ENCODE assay signal across 13 cellular contexts in genomic region chr21:29082416-29082815, GRCh38. TPM values are rescaled to one million over a fixed set of nuclear protein-coding genes. Genes with fewer than 3 reads are reported as not detected.
A peak's percentile ranks its signal among the peaks of the same experiment; 100 is the strongest.
DNase-seq lines count a peak whose midpoint lies in the region; ATAC-seq and TF ChIP-seq lines count a peak whose summit lies in the region.
"Had no signal": no experiment of that assay in that cellular context is flagged by ENCODE, and none has a peak within 500 bp of the region (broad histone marks: within the 10 kb centered on the region; RNA-seq: fewer than 3 reads in every experiment).

No MANE protein-coding gene starts in this region.

- H3K14ac ChIP-seq in trophoblast cell (ENCODE audit: low read length), result no peak overlapping the region

- 86 to 88% methylated on average over 2 of the region's 2 CpGs for WGBS in endodermal cell (ENCODE audit: insufficient coverage in 1 of 2, insufficient read length in 1 of 2), 2 experiments
- no CpG with 5 or more reads among the region's 2 CpGs for WGBS in trophoblast cell (ENCODE audit: extremely low coverage, insufficient coverage, insufficient read length)

- H2BK120ac ChIP-seq in trophoblast cell (ENCODE audit: insufficient read depth, low read length, poor library complexity), result no peak overlapping the region

- H3K79me1 ChIP-seq in trophoblast cell (ENCODE audit: low read length), result no peaks in the 10 kb centered on the region

- TF ChIP-seq CTCF in HCT116 (IDR thresholded peaks at IDR 0.05 in 2 of 3, conservative IDR thresholded peaks at IDR 0.05 in 1 of 3; ENCODE audit: borderline replicate concordance in 1 of 3, insufficient read depth in 1 of 3, low read depth in 2 of 3, low read length in 2 of 3) (no peak), endodermal cell (conservative IDR thresholded peaks at IDR 0.05) (no peak)

- H3K4me2 ChIP-seq in HCT116 (ENCODE audit: low read length), result no peak overlapping the region
- H3K4me2 ChIP-seq in trophoblast cell (ENCODE audit: low read length), result no peak overlapping the region

- peaks cover 0 to 20% (median 4%) of the 10 kb centered on the region in 3 donors for H3K36me3 Mint-ChIP-seq in CD8-positive, alpha-beta memory T cell
- H3K36me3 Mint-ChIP-seq in endodermal cell (ENCODE audit: low read depth), result no peaks in the 10 kb centered on the region
- H3K36me3 Mint-ChIP-seq in activated CD8-positive, alpha-beta T cell treated with anti-CD3 and anti-CD28 coated beads, Interleukin-2, amount 10 ng/mL, durations not matched to agents 7 days and 5 days (ENCODE audit: low read depth), result peaks cover 7% of the 10 kb centered on the region

- no peaks in the 10 kb centered on the region for H3K9me2 ChIP-seq in HCT116 (ENCODE audit: insufficient read depth)

- H2AK5ac ChIP-seq in trophoblast cell (ENCODE audit: low read length), result no peak overlapping the region

- no peaks in the 10 kb centered on the region for H3K9me3 ChIP-seq in CD8-positive, alpha-beta memory T cell (ENCODE audit: low read length)
- H3K9me3 ChIP-seq in HCT116 (ENCODE audit: control insufficient read depth in 1 of 2, insufficient read depth in 1 of 2, low read depth in 1 of 2, low read length in 2 of 2) (no peaks in the 10 kb centered on the region), endodermal cell (ENCODE audit: control insufficient read depth, low read length) (no peaks in the 10 kb centered on the region), trophoblast cell (ENCODE audit: insufficient read depth, low read depth, low read length) (no peaks in the 10 kb centered on the region)

- H3K27ac Mint-ChIP-seq in CD8-positive, alpha-beta memory T cell, result peak overlapping the region in 7 of 8 donors; percentile 2 to 78 (median 68)
- H3K27ac Mint-ChIP-seq in endodermal cell, result no peak overlapping the region
- H3K27ac Mint-ChIP-seq in activated CD8-positive, alpha-beta T cell treated with anti-CD3 and anti-CD28 coated beads, Interleukin-2, amount 10 ng/mL, durations not matched to agents 7 days and 5 days, result no peak overlapping the region

- intact Hi-C loops in HCT116 (cut with micrococcal nuclease), result no loop called here

- H3K4me1 ChIP-seq in CD8-positive, alpha-beta memory T cell (ENCODE audit: insufficient read depth, low read length), result peaks cover 46% of the 10 kb centered on the region
- 0 out of 4 replicates have a peak, but pooled peaks cover 0 to 4% of the 10 kb centered on the region in 2 experiments for H3K4me1 ChIP-seq in HCT116 (ENCODE audit: control insufficient read depth in 1 of 2, insufficient read depth in 2 of 2, low read length in 2 of 2)
- H3K4me1 ChIP-seq in endodermal cell (ENCODE audit: control insufficient read depth, insufficient read depth, low read length), result no peaks in the 10 kb centered on the region
- no peaks in the 10 kb centered on the region for H3K4me1 ChIP-seq in trophoblast cell (ENCODE audit: control insufficient read depth in 1 of 2, insufficient read depth in 2 of 2, low read length in 2 of 2)

- no peak overlapping the region for H3K27ac ChIP-seq in CD8-positive, alpha-beta memory T cell (ENCODE audit: low read depth, low read length)
- H3K27ac ChIP-seq in HCT116 (ENCODE audit: low read depth, low read length) (no peak overlapping the region), endodermal cell (ENCODE audit: low read depth, low read length) (no peak overlapping the region), trophoblast cell (ENCODE audit: low read depth, low read length) (no peak overlapping the region)

- peak overlapping the region; percentile 40 for H3K23ac ChIP-seq in trophoblast cell (ENCODE audit: low read length)

- H3K4ac ChIP-seq in trophoblast cell (ENCODE audit: low read depth, low read length), result no peak overlapping the region

- H4K12ac ChIP-seq in trophoblast cell (ENCODE audit: low read depth, low read length), result no peak overlapping the region

- H3K79me2 ChIP-seq in HCT116 (ENCODE audit: insufficient read depth, low read length), result no peaks in the 10 kb centered on the region
- H3K79me2 ChIP-seq in trophoblast cell (ENCODE audit: control insufficient read depth, insufficient read depth, low read length, poor library complexity), result no peaks in the 10 kb centered on the region

- peaks cover 40 to 60% (median 58%) of the 10 kb centered on the region in 3 donors for H3K4me1 Mint-ChIP-seq in CD8-positive, alpha-beta memory T cell
- H3K4me1 Mint-ChIP-seq in endodermal cell, result peaks cover 12% of the 10 kb centered on the region
- peaks cover 27% of the 10 kb centered on the region for H3K4me1 Mint-ChIP-seq in activated CD8-positive, alpha-beta T cell treated with anti-CD3 and anti-CD28 coated beads, Interleukin-2, amount 10 ng/mL, durations not matched to agents 7 days and 5 days (ENCODE audit: low read depth)

- peaks cover 0 to 10% of the 10 kb centered on the region in 2 donors for H3K27me3 Mint-ChIP-seq in CD8-positive, alpha-beta memory T cell
- no peaks in the 10 kb centered on the region for H3K27me3 Mint-ChIP-seq in endodermal cell (ENCODE audit: insufficient read depth)
- H3K27me3 Mint-ChIP-seq in activated CD8-positive, alpha-beta T cell treated with anti-CD3 and anti-CD28 coated beads, Interleukin-2, amount 10 ng/mL, durations not matched to agents 7 days and 5 days (ENCODE audit: low read depth), result no peaks in the 10 kb centered on the region

- no peak overlapping the region for H3K9ac ChIP-seq in HCT116 (ENCODE audit: low read length)
- H3K9ac ChIP-seq in endodermal cell (ENCODE audit: extremely low read depth, low read length, poor library complexity, severe bottlenecking), result no peak overlapping the region
- H3K9ac ChIP-seq in trophoblast cell (ENCODE audit: low read length), result peak overlapping the region; percentile 40

- BruUV-seq in HCT116 (replicated peaks; lab: Mats Ljungman, UMichigan), result no TSS peak

- no peaks in the 10 kb centered on the region for H4K20me1 ChIP-seq in HCT116 (ENCODE audit: insufficient read depth)

- H4K91ac ChIP-seq in trophoblast cell (ENCODE audit: low read depth, low read length), result no peak overlapping the region

- POLR2A ChIA-PET in CD8-positive, alpha-beta memory T cell (lab: Charles Lee), result no interaction called here
- POLR2A ChIA-PET in HCT116 (lab: Charles Lee), result no interaction called here
- POLR2A ChIA-PET in activated CD8-positive, alpha-beta T cell treated with anti-CD3 and anti-CD28 coated beads, Interleukin-2, amount 10 ng/mL, durations not matched to agents 7 days and 5 days (lab: Charles Lee), result no interaction called here

- H3K36me3 ChIP-seq in CD8-positive, alpha-beta memory T cell (ENCODE audit: insufficient read depth, low read length), result no peaks in the 10 kb centered on the region
- no peaks in the 10 kb centered on the region for H3K36me3 ChIP-seq in HCT116 (ENCODE audit: control insufficient read depth in 1 of 2, insufficient read depth in 2 of 2, low read length in 2 of 2)
- no peaks in the 10 kb centered on the region for H3K36me3 ChIP-seq in endodermal cell (ENCODE audit: control insufficient read depth, insufficient read depth, low read length)
- H3K36me3 ChIP-seq in trophoblast cell (ENCODE audit: control insufficient read depth in 1 of 2, insufficient read depth in 2 of 2, low read length in 2 of 2), result no peaks in the 10 kb centered on the region

- RAD21 ChIA-PET in HCT116 (lab: Charles Lee; ENCODE audit: low non-redundant PET in 1 of 2, low total read pairs in 2 of 2, uncharacterized antibody in 2 of 2, unreplicated experiment in 2 of 2), result no interaction called here

- no peak for TF ChIP-seq POLR2A in HCT116 (IDR thresholded peaks at IDR 0.05; ENCODE audit: borderline replicate concordance, extremely low read depth, insufficient read depth, insufficient read length)

- no peak overlapping the region for H2AFZ ChIP-seq in HCT116 (ENCODE audit: low read depth, low read length, poor library complexity, severe bottlenecking)
- no peak overlapping the region for H2AFZ ChIP-seq in trophoblast cell (ENCODE audit: insufficient read depth, low read length, poor library complexity)

- H3K4me3 Mint-ChIP-seq in CD8-positive, alpha-beta memory T cell, result no peak overlapping the region
- H3K4me3 Mint-ChIP-seq in endodermal cell, result no peak overlapping the region
- no peak overlapping the region for H3K4me3 Mint-ChIP-seq in activated CD8-positive, alpha-beta T cell treated with anti-CD3 and anti-CD28 coated beads, Interleukin-2, amount 10 ng/mL, durations not matched to agents 7 days and 5 days

- H3K9me3 Mint-ChIP-seq in CD8-positive, alpha-beta memory T cell, result no peaks in the 10 kb centered on the region
- no peaks in the 10 kb centered on the region for H3K9me3 Mint-ChIP-seq in endodermal cell
- no peaks in the 10 kb centered on the region for H3K9me3 Mint-ChIP-seq in activated CD8-positive, alpha-beta T cell treated with anti-CD3 and anti-CD28 coated beads, Interleukin-2, amount 10 ng/mL, durations not matched to agents 7 days and 5 days (ENCODE audit: insufficient read depth)

- H3K18ac ChIP-seq in trophoblast cell (ENCODE audit: low read length), result no peak overlapping the region

- DNase-seq in CD8-positive, alpha-beta memory T cell, result no peak
- DNase-seq in HCT116 (ENCODE audit: low read depth, low spot score) (no peak), endodermal cell (peak; percentile 46), trophoblast cell (no peak), iPS-NIHi7 (ENCODE audit: extremely low spot score) (no peak), NCI-H1417 treated with DMSO at 0.1 percent for 48 hours (lab: John Stamatoyannopoulos, UW) (no peak)
- DNase-seq in activated CD8-positive, alpha-beta T cell treated with anti-CD3 and anti-CD28 coated beads, Interleukin-2, amount 10 ng/mL, durations not matched to agents 7 days and 5 days, result no peak
- DNase-seq: ACHN, AML-193, MV-4-11, NCI-H1417, NCI-H2081, NCI-H510A had no signal

- H2BK12ac ChIP-seq in trophoblast cell (ENCODE audit: low read length), result no peak overlapping the region

- H3K4me3 ChIP-seq in CD8-positive, alpha-beta memory T cell (ENCODE audit: low read length), result no peak overlapping the region
- H3K4me3 ChIP-seq in HCT116 (replicated peaks in 1 of 2; ENCODE audit: low read depth in 1 of 2, low read length in 2 of 2) (no peak overlapping the region), endodermal cell (ENCODE audit: low read length) (no peak overlapping the region), trophoblast cell (ENCODE audit: low read depth, low read length) (no peak overlapping the region)

- H3K27me3 ChIP-seq in CD8-positive, alpha-beta memory T cell (ENCODE audit: insufficient read depth, low read length, poor library complexity, severe bottlenecking), result no peaks in the 10 kb centered on the region
- H3K27me3 ChIP-seq in HCT116 (ENCODE audit: insufficient read depth, low read length) (no peaks in the 10 kb centered on the region), endodermal cell (ENCODE audit: control insufficient read depth, insufficient read depth, low read length, poor library complexity, severe bottlenecking) (no peaks in the 10 kb centered on the region), trophoblast cell (ENCODE audit: insufficient read depth, low read length) (no peaks in the 10 kb centered on the region)

- CTCF ChIA-PET in CD8-positive, alpha-beta memory T cell (lab: Charles Lee), result interaction anchor here (1.1 to 1.6 kb wide), 2 partner anchors 9 to 294 kb away, joined by 3 to 4 read pairs; partner anchors contain the start of gene CCT8
- CTCF ChIA-PET in HCT116 (lab: Charles Lee), result no interaction called here
- CTCF ChIA-PET in activated CD8-positive, alpha-beta T cell treated with anti-CD3 and anti-CD28 coated beads, Interleukin-2, amount 10 ng/mL, durations not matched to agents 7 days and 5 days (lab: Charles Lee), result interaction anchor here (1.0 to 1.3 kb wide), 2 partner anchors 266 to 290 kb away, joined by 4 to 6 read pairs; no protein-coding TSS in a partner anchor

- no peak for TF ChIP-seq RAD21 in HCT116 (IDR thresholded peaks at IDR 0.05; ENCODE audit: low read depth)

- H2BK5ac ChIP-seq in trophoblast cell (ENCODE audit: low read depth, low read length, poor library complexity), result no peak overlapping the region

- ATAC-seq in HCT116, result peak; percentile 50; the same call in 1 of the 2 replicates
- ATAC-seq in activated CD8-positive, alpha-beta T cell treated with anti-CD3 and anti-CD28 coated beads, Interleukin-2, amount 10 ng/mL, durations not matched to agents 7 days and 5 days, result no peak

- no peak overlapping the region for H4K8ac ChIP-seq in trophoblast cell (ENCODE audit: low read depth, low read length)

RNA-seq across cellular contexts. Expression of gene CCT8, which starts 9.0 kb away (rescaled TPM):
- 100 to 1,000 TPM; 401 to 415 TPM for total RNA-seq in CD8-positive, alpha-beta memory T cell
- polyA plus RNA-seq in CD8-positive, alpha-beta memory T cell, result 138 TPM
- total RNA-seq in HCT116 (2021; ENCODE audit: unreplicated experiment) (355 TPM), endodermal cell (100 to 1,000 TPM; 279 to 281 TPM)
- polyA plus RNA-seq in HCT116 (2012), result 180 and 258 TPM in 2 replicates
- polyA plus RNA-seq in endodermal cell (2013, experiment 1 of 2), result 248 TPM
- 227 TPM for polyA plus RNA-seq in endodermal cell (2013, experiment 2 of 2)
- 204 and 209 TPM in 2 replicates for polyA plus RNA-seq in trophoblast cell (2013)
- total RNA-seq in activated CD8-positive, alpha-beta T cell treated with anti-CD3 and anti-CD28 coated beads, Interleukin-2, amount 10 ng/mL, durations not matched to agents 7 days and 5 days, result 100 to 1,000 TPM; 243 to 246 TPM

RNA-seq across cellular contexts. Expression of gene MAP3K7CL, which starts 48.0 kb away (rescaled TPM):
- 1 to 10 TPM; 4.2 to 4.6 TPM for total RNA-seq in CD8-positive, alpha-beta memory T cell
- 6.0 TPM for polyA plus RNA-seq in CD8-positive, alpha-beta memory T cell
- total RNA-seq in HCT116 (2021; ENCODE audit: unreplicated experiment) (0.57 TPM), endodermal cell (1 to 10 TPM in 1 of 2 donors, not detected in 1; 1.3 TPM)
- polyA plus RNA-seq in HCT116 (2012), result 0.17 and 0.21 TPM in 2 replicates
- 0.25 TPM for polyA plus RNA-seq in endodermal cell (2013, experiment 1 of 2)
- polyA plus RNA-seq in endodermal cell (2013, experiment 2 of 2), result 0.83 TPM
- polyA plus RNA-seq in trophoblast cell (2013), result 0.10 and 0.11 TPM in 2 replicates
- 1 to 10 TPM; 3.4 to 4.4 TPM for total RNA-seq in activated CD8-positive, alpha-beta T cell treated with anti-CD3 and anti-CD28 coated beads, Interleukin-2, amount 10 ng/mL, durations not matched to agents 7 days and 5 days

RNA-seq across cellular contexts. Expression of gene USP16, which starts 57.9 kb away (rescaled TPM):
- total RNA-seq in CD8-positive, alpha-beta memory T cell, result 10 to 100 TPM; 55.7 to 55.9 TPM
- polyA plus RNA-seq in CD8-positive, alpha-beta memory T cell, result 32.5 TPM
- 35.9 TPM for total RNA-seq in HCT116 (2021; ENCODE audit: unreplicated experiment)
- polyA plus RNA-seq in HCT116 (2012), result 12.6 and 19.0 TPM in 2 replicates
- 10 to 100 TPM; 19.9 to 22.0 TPM for total RNA-seq in endodermal cell
- 22.4 TPM for polyA plus RNA-seq in endodermal cell (2013, experiment 1 of 2)
- 23.0 TPM for polyA plus RNA-seq in endodermal cell (2013, experiment 2 of 2)
- polyA plus RNA-seq in trophoblast cell (2013), result 29.0 and 31.2 TPM in 2 replicates
- total RNA-seq in activated CD8-positive, alpha-beta T cell treated with anti-CD3 and anti-CD28 coated beads, Interleukin-2, amount 10 ng/mL, durations not matched to agents 7 days and 5 days, result 10 to 100 TPM; 31.8 to 33.7 TPM

Comparison
In these comparisons a context has a peak if more than half of its experiments do, and no peak if none do; other contexts are left out.
1. H3K27ac Mint-ChIP-seq: peak in CD8-positive, alpha-beta memory T cell (7 of 8); none in endodermal cell (single experiment) and activated CD8-positive, alpha-beta T cell treated with anti-CD3 and anti-CD28 coated beads, Interleukin-2, amount 10 ng/mL, durations not matched to agents 7 days and 5 days (single experiment).